Comparison of ENCODE assay signal across 1 cellular context in genomic region chr2:24809316-24810007, GRCh38.
TF ChIP-seq lines count a peak whose summit lies in the region.

No MANE protein-coding gene starts in this region.

TF ChIP-seq in K562, 482 proteins besides CTCF, POLR2A, EP300 and RAD21 (continued from another document and continues in another):
- peak; percentile 33; the same call in 1 of the 2 replicates for TF ChIP-seq ZNF592 (IDR thresholded peaks at IDR 0.05)
- no peak for TF ChIP-seq RCOR1 (IDR thresholded peaks at IDR 0.05; ENCODE audit: borderline replicate concordance in 1 of 2, low read depth in 2 of 2, low read length in 2 of 2)
- no peak for TF ChIP-seq NELFE (IDR thresholded peaks at IDR 0.05; ENCODE audit: insufficient read depth, insufficient read length)
- no peak for TF ChIP-seq GABPA (tag; conservative IDR thresholded peaks at IDR 0.05; ENCODE audit: low read depth)
- TF ChIP-seq GATAD2A (IDR thresholded peaks at IDR 0.05) = no peak
- no peak for TF ChIP-seq BRF1 (IDR thresholded peaks at IDR 0.05; ENCODE audit: borderline replicate concordance, extremely low read depth, insufficient read length)
- no peak for TF ChIP-seq ZNF398 (CRISPR knock-in tag; IDR thresholded peaks at IDR 0.05)
- TF ChIP-seq EWSR1 (IDR thresholded peaks at IDR 0.05; ENCODE audit: borderline replicate concordance, low read depth, partially characterized antibody) = no peak
- no peak for TF ChIP-seq ZBTB49 (CRISPR knock-in tag; IDR thresholded peaks at IDR 0.05; ENCODE audit: borderline replicate concordance)
- TF ChIP-seq TFE3 (CRISPR knock-in tag; IDR thresholded peaks at IDR 0.05) = no peak
- no peak for TF ChIP-seq ZNF263 (CRISPR knock-in tag; IDR thresholded peaks at IDR 0.05; ENCODE audit: borderline replicate concordance)
- TF ChIP-seq NR2C2 (CRISPR knock-in tag; IDR thresholded peaks at IDR 0.05) = no peak
- TF ChIP-seq NR2C2 (tag; IDR thresholded peaks at IDR 0.05) = no peak
- TF ChIP-seq THRA (IDR thresholded peaks at IDR 0.05) = no peak
- no peak for TF ChIP-seq MAX (CRISPR knock-in tag; IDR thresholded peaks at IDR 0.05)
- TF ChIP-seq KDM4B (IDR thresholded peaks at IDR 0.05; ENCODE audit: borderline replicate concordance in 2 of 2, low read depth in 1 of 2) = no peak
- TF ChIP-seq ZNF174 (CRISPR knock-in tag; IDR thresholded peaks at IDR 0.05) = no peak
- TF ChIP-seq SRSF3 (IDR thresholded peaks at IDR 0.05; ENCODE audit: insufficient read depth, low read length) = no peak
- TF ChIP-seq ZNF318 (IDR thresholded peaks at IDR 0.05; ENCODE audit: borderline replicate concordance in 1 of 2, low read depth in 1 of 2) = no peak
- no peak for TF ChIP-seq GABPB2 (CRISPR knock-in tag; conservative IDR thresholded peaks at IDR 0.05)
- peak; percentile 77; the same call in 1 of the 2 replicates for TF ChIP-seq LARP7 (IDR thresholded peaks at IDR 0.05)
- TF ChIP-seq UBTF (IDR thresholded peaks at IDR 0.05; ENCODE audit: borderline replicate concordance in 1 of 2, low read depth in 2 of 2, low read length in 2 of 2) = no peak
- TF ChIP-seq ZNF717 (CRISPR knock-in tag; IDR thresholded peaks at IDR 0.05) = no peak
- no peak for TF ChIP-seq RBM39 (optimal IDR thresholded peaks at IDR 0.05; ENCODE audit: low read depth, low read length)
- TF ChIP-seq SMAD3 (CRISPR knock-in tag; conservative IDR thresholded peaks at IDR 0.05) = no peak
- no peak for TF ChIP-seq ZNF384 (IDR thresholded peaks at IDR 0.05; ENCODE audit: low read depth, low read length)
- no peak for TF ChIP-seq KAT2B (IDR thresholded peaks at IDR 0.05; ENCODE audit: low read depth, low read length)
- no peak for TF ChIP-seq MBD1 (CRISPR knock-in tag; IDR thresholded peaks at IDR 0.05)
- no peak for TF ChIP-seq RHOXF2B (CRISPR knock-in tag; conservative IDR thresholded peaks at IDR 0.05)
- no peak for TF ChIP-seq ARID2 (IDR thresholded peaks at IDR 0.05)
- TF ChIP-seq ETV6 (IDR thresholded peaks at IDR 0.05; ENCODE audit: borderline replicate concordance in 1 of 2, low read depth in 2 of 2, low read length in 1 of 2) = no peak
- no peak for TF ChIP-seq ETV6 (CRISPR knock-in tag; IDR thresholded peaks at IDR 0.05; ENCODE audit: borderline replicate concordance)
